Comparison of ENCODE assay signal across 8 cellular contexts in the genomic region with DNA sequence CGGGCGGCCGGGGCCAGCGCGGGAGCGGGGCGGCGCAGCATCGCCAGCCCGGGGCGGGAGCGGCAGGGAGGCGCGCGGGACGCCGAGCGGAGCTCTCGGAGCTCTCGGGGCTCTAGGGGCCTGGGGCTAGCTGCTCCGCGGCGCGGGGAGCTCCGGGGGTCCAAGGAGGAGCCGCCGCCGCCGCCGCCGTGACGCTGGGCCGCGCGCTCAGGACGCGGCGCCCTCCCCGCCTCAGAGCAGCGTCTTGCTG. TPM values are rescaled to one million over a fixed set of nuclear protein-coding genes. Genes with fewer than 3 reads are reported as not detected.
A peak's percentile ranks its signal among the peaks of the same experiment; 100 is the strongest.
DNase-seq lines count a peak whose midpoint lies in the region; ATAC-seq, FAIRE-seq and TF ChIP-seq lines count a peak whose summit lies in the region.

No MANE protein-coding gene starts in this region.

- no peak for DNase-seq in CD8-positive, alpha-beta T cell
- DNase-seq in activated CD4-positive, alpha-beta memory T cell treated with anti-CD3 and anti-CD28 coated beads for 36 hours = no peak
- peak in 1 of 49 donors; percentile 68 for DNase-seq in substantia nigra (lab: John Stamatoyannopoulos, UW)
- DNase-seq in NCI-H187 (lab: John Stamatoyannopoulos, UW) = no peak
- no peak for DNase-seq in urothelium cell line (ENCODE audit: low spot score)
- DNase-seq in NCI-H1105 (lab: John Stamatoyannopoulos, UW) = no peak

- H3K36me3 Mint-ChIP-seq in CD8-positive, alpha-beta T cell = peaks cover 4% of the 10 kb centered on the region
- H3K36me3 Mint-ChIP-seq in activated CD4-positive, alpha-beta memory T cell treated with anti-CD3 and anti-CD28 coated beads for 36 hours = peaks cover 4% of the 10 kb centered on the region

- FAIRE-seq in urothelium cell line (lab: Jason Lieb, UNC) = no peak

- H3K9me3 Mint-ChIP-seq in CD8-positive, alpha-beta T cell = no peaks in the 10 kb centered on the region
- H3K9me3 Mint-ChIP-seq in activated CD4-positive, alpha-beta memory T cell treated with anti-CD3 and anti-CD28 coated beads for 36 hours = no peaks in the 10 kb centered on the region

- CTCF ChIA-PET in CD8-positive, alpha-beta T cell (lab: Charles Lee) = interaction anchor here (0.7 to 1.0 kb wide), 2 partner anchors 39 to 195 kb away, joined by 3 read pairs; no protein-coding TSS in a partner anchor
- CTCF ChIA-PET in activated CD4-positive, alpha-beta memory T cell treated with anti-CD3 and anti-CD28 coated beads for 36 hours (lab: Charles Lee) = interaction anchor here (0.5 to 1.0 kb wide), 2 partner anchors 39 to 197 kb away, joined by 3 to 4 read pairs; no protein-coding TSS in a partner anchor

- peaks cover 43% of the 10 kb centered on the region for H3K4me1 Mint-ChIP-seq in CD8-positive, alpha-beta T cell (ENCODE audit: low read depth)
- peaks cover 46% of the 10 kb centered on the region for H3K4me1 Mint-ChIP-seq in activated CD4-positive, alpha-beta memory T cell treated with anti-CD3 and anti-CD28 coated beads for 36 hours (ENCODE audit: low read depth)

- H3K27me3 Mint-ChIP-seq in CD8-positive, alpha-beta T cell (ENCODE audit: low read depth) = no peaks in the 10 kb centered on the region
- no peaks in the 10 kb centered on the region for H3K27me3 Mint-ChIP-seq in activated CD4-positive, alpha-beta memory T cell treated with anti-CD3 and anti-CD28 coated beads for 36 hours

- H3K27ac Mint-ChIP-seq in CD8-positive, alpha-beta T cell = peak overlapping the region; percentile 67
- H3K27ac Mint-ChIP-seq in activated CD4-positive, alpha-beta memory T cell treated with anti-CD3 and anti-CD28 coated beads for 36 hours = no peak overlapping the region

- TF ChIP-seq CTCF in CD8-positive, alpha-beta T cell (IDR thresholded peaks at IDR 0.05) = no peak

- no peaks in the 10 kb centered on the region for H3K9me3 ChIP-seq in CD8-positive, alpha-beta T cell (ENCODE audit: low read length)
- no peaks in the 10 kb centered on the region for H3K9me3 ChIP-seq in iPS-15b (ENCODE audit: control insufficient read depth, insufficient read depth, low read length)

- no peaks in the 10 kb centered on the region for H3K36me3 ChIP-seq in CD8-positive, alpha-beta T cell (ENCODE audit: insufficient read depth, low read length)
- no peaks in the 10 kb centered on the region for H3K36me3 ChIP-seq in iPS-15b (ENCODE audit: control insufficient read depth, insufficient read depth, low read length)

- ATAC-seq in CD8-positive, alpha-beta T cell = no peak
- ATAC-seq in HG02588 (IDR thresholded peaks at IDR 0.05; ENCODE audit: unreplicated experiment) = peak; percentile 28

- H3K4me3 Mint-ChIP-seq in CD8-positive, alpha-beta T cell = peak overlapping the region; percentile 67
- peak overlapping the region; percentile 59 for H3K4me3 Mint-ChIP-seq in activated CD4-positive, alpha-beta memory T cell treated with anti-CD3 and anti-CD28 coated beads for 36 hours

- intact Hi-C loops in CD8-positive, alpha-beta T cell (cut with DNase I, micrococcal nuclease) = loop anchor here (2.0 to 10.0 kb wide), 9 partner anchors 44 to 869 kb away; a partner anchor contains a TSS
- intact Hi-C loops in activated CD4-positive, alpha-beta memory T cell treated with anti-CD3 and anti-CD28 coated beads for 36 hours (cut with micrococcal nuclease) = loop anchor here (1.0 to 10.0 kb wide), 3 partner anchors 39 to 871 kb away; no protein-coding TSS in a partner anchor

- peaks cover 36% of the 10 kb centered on the region for H3K4me1 ChIP-seq in CD8-positive, alpha-beta T cell (ENCODE audit: insufficient read depth, low read length)
- H3K4me1 ChIP-seq in iPS-15b (ENCODE audit: control insufficient read depth, insufficient read depth, low read length) = peaks cover 16% of the 10 kb centered on the region

- peak overlapping the region; percentile 37 for H3K27ac ChIP-seq in CD8-positive, alpha-beta T cell (ENCODE audit: low read depth, low read length)
- peak overlapping the region; percentile 66 for H3K27ac ChIP-seq in substantia nigra (ENCODE audit: low read depth, low read length, poor library complexity, severe bottlenecking)

- no peak overlapping the region for H3K9ac ChIP-seq in iPS-15b (ENCODE audit: low read depth, low read length)

- POLR2A ChIA-PET in CD8-positive, alpha-beta T cell (lab: Charles Lee) = interaction anchor here (0.7 kb wide), 1 partner anchor 59 kb away, joined by 4 read pairs; no protein-coding TSS in a partner anchor
- POLR2A ChIA-PET in activated CD4-positive, alpha-beta memory T cell treated with anti-CD3 and anti-CD28 coated beads for 36 hours (lab: Charles Lee) = interaction anchor here (0.9 kb wide), 1 partner anchor 24 kb away, joined by 4 read pairs; no protein-coding TSS in a partner anchor

- H3K27me3 ChIP-seq in CD8-positive, alpha-beta T cell (ENCODE audit: insufficient read depth, low read length) = no peaks in the 10 kb centered on the region
- peaks cover 13% of the 10 kb centered on the region for H3K27me3 ChIP-seq in iPS-15b (ENCODE audit: control insufficient read depth, insufficient read depth, low read length)

- no peak overlapping the region for H3K4me3 ChIP-seq in CD8-positive, alpha-beta T cell (ENCODE audit: low read depth, low read length)
- H3K4me3 ChIP-seq in iPS-15b (ENCODE audit: low read depth, low read length) = peak overlapping the region; percentile 96

RNA-seq across cellular contexts. Expression of a gene that starts 0.1 kb away (rescaled TPM):
- total RNA-seq in CD8-positive, alpha-beta T cell = 10 to 100 TPM; 50.0 to 51.1 TPM
- 10 to 100 TPM; 33.6 to 34.1 TPM for total RNA-seq in activated CD4-positive, alpha-beta memory T cell treated with anti-CD3 and anti-CD28 coated beads for 36 hours
